Comparison of ENCODE assay signal across 8 cellular contexts in genomic region chr9:134381671-134382505, GRCh38. TPM values are rescaled to one million over a fixed set of nuclear protein-coding genes. Genes with fewer than 3 reads are reported as not detected.
DNase-seq lines count a peak whose midpoint lies in the region; ATAC-seq and TF ChIP-seq lines count a peak whose summit lies in the region.

No MANE protein-coding gene starts in this region.

- H3K36me3 Mint-ChIP-seq in natural killer cell treated with Interleukin-12 subunit alpha and Interleukin-12 subunit beta and Interleukin-15 and Interleukin-18, amount 100 ng/mL, for 72 hours, result no peaks in the 10 kb centered on the region

- POLR2A ChIA-PET in PC-9 (lab: Charles Lee; ENCODE audit: unreplicated experiment), result interaction anchor here (0.6 kb wide), 1 partner anchor 53 kb away, joined by 4 read pairs; no protein-coding TSS in a partner anchor

- peaks cover 91% of the 10 kb centered on the region for H3K79me2 ChIP-seq in PC-9 (ENCODE audit: low read depth)

- CTCF ChIA-PET in PC-9 (lab: Charles Lee), result interaction anchor here (0.6 kb wide), 1 partner anchor 63 kb away, joined by 7 read pairs; no protein-coding TSS in a partner anchor

- no peaks in the 10 kb centered on the region for H3K27me3 Mint-ChIP-seq in natural killer cell treated with Interleukin-12 subunit alpha and Interleukin-12 subunit beta and Interleukin-15 and Interleukin-18, amount 100 ng/mL, for 72 hours

- H3K36me3 ChIP-seq in PC-9 (ENCODE audit: low read depth), result no peaks in the 10 kb centered on the region

- H3K4me3 Mint-ChIP-seq in natural killer cell treated with Interleukin-12 subunit alpha and Interleukin-12 subunit beta and Interleukin-15 and Interleukin-18, amount 100 ng/mL, for 72 hours, result peak overlapping the region; percentile 80

- no peaks in the 10 kb centered on the region for H3K9me2 ChIP-seq in PC-9 (ENCODE audit: insufficient read depth)

- peaks cover 5% of the 10 kb centered on the region; the same call in 1 of the 2 replicates for H4K20me1 ChIP-seq in PC-9 (ENCODE audit: insufficient read depth)

- H3K4me1 Mint-ChIP-seq in natural killer cell treated with Interleukin-12 subunit alpha and Interleukin-12 subunit beta and Interleukin-15 and Interleukin-18, amount 100 ng/mL, for 72 hours (ENCODE audit: low read depth in 2 of 2), result peaks cover 22 to 33% of the 10 kb centered on the region in 2 donors

- no peaks in the 10 kb centered on the region for H3K27me3 ChIP-seq in PC-9 (ENCODE audit: insufficient read depth, low read depth)

- H3K4me3 ChIP-seq in PC-9, result no peak overlapping the region

- peak; percentile 39 for TF ChIP-seq CTCF in GM10266 (IDR thresholded peaks at IDR 0.05; ENCODE audit: control insufficient read depth, insufficient read depth, low read depth, missing control alignments)
- peak; percentile 37; the same call in 1 of the 2 replicates for TF ChIP-seq CTCF in PC-9 (conservative IDR thresholded peaks at IDR 0.05)

- no peak overlapping the region for H3K4me2 ChIP-seq in PC-9

- H3K9me3 ChIP-seq in PC-9 (ENCODE audit: insufficient read depth, low read depth), result no peaks in the 10 kb centered on the region

- intact Hi-C loops in PC-9 (cut with micrococcal nuclease; ENCODE audit: unreplicated experiment), result no loop called here

- peak; percentile 76 to 78 for ATAC-seq in natural killer cell treated with Interleukin-12 subunit alpha and Interleukin-12 subunit beta and Interleukin-15 and Interleukin-18, amount 100 ng/mL, for 72 hours

- no peaks in the 10 kb centered on the region for H3K9me3 Mint-ChIP-seq in natural killer cell treated with Interleukin-12 subunit alpha and Interleukin-12 subunit beta and Interleukin-15 and Interleukin-18, amount 100 ng/mL, for 72 hours

- peaks cover 84% of the 10 kb centered on the region for H3K4me1 ChIP-seq in PC-9 (replicated peaks; ENCODE audit: insufficient read depth)

- BruUV-seq in PC-9 (replicated peaks; lab: Mats Ljungman, UMichigan), result no TSS peak

- no peak overlapping the region for H2AFZ ChIP-seq in PC-9

- DNase-seq in GM10266 (ENCODE audit: extremely low spot score), result peak; percentile 55
- no peak for DNase-seq in PC-9
- DNase-seq in central memory CD4-positive, alpha-beta T cell, result peak; percentile 45
- peak; percentile 77 for DNase-seq in natural killer cell treated with Interleukin-12 subunit alpha and Interleukin-12 subunit beta and Interleukin-15 and Interleukin-18, amount 100 ng/mL, for 72 hours (ENCODE audit: low spot score)
- no peak for DNase-seq in midbrain (lab: John Stamatoyannopoulos, UW)
- DNase-seq in NCI-H1092 (lab: John Stamatoyannopoulos, UW), result no peak
- no peak for DNase-seq in caudate nucleus (lab: John Stamatoyannopoulos, UW)
- no peak for DNase-seq in SW 1271 (lab: John Stamatoyannopoulos, UW)

- H3K27ac ChIP-seq in PC-9 (no peak overlapping the region), caudate nucleus (ENCODE audit: low read depth, low read length) (no peak overlapping the region)

- H3F3A ChIP-seq in PC-9 (ENCODE audit: insufficient read depth, low read depth), result peaks cover 34% of the 10 kb centered on the region

- H3K27ac Mint-ChIP-seq in natural killer cell treated with Interleukin-12 subunit alpha and Interleukin-12 subunit beta and Interleukin-15 and Interleukin-18, amount 100 ng/mL, for 72 hours, result peak overlapping the region; percentile 46 to 71

RNA-seq across cellular contexts. Expression of gene RXRA, which starts 55.6 kb away (rescaled TPM):
- total RNA-seq in PC-9 (2021), result 116 and 146 TPM in 2 replicates
- 1 to 10 TPM; 3.8 to 4.9 TPM for total RNA-seq in natural killer cell treated with Interleukin-12 subunit alpha and Interleukin-12 subunit beta and Interleukin-15 and Interleukin-18, amount 100 ng/mL, for 72 hours

Comparison
In these comparisons a context has a peak if more than half of its experiments do, and no peak if none do; other contexts are left out.
1. DNase-seq: peak in GM10266 (single experiment), central memory CD4-positive, alpha-beta T cell (single experiment) and natural killer cell treated with Interleukin-12 subunit alpha and Interleukin-12 subunit beta and Interleukin-15 and Interleukin-18, amount 100 ng/mL, for 72 hours (single experiment); none in PC-9 (0 of 2), midbrain (single experiment), NCI-H1092 (single experiment), caudate nucleus (0 of 61) and SW 1271 (0 of 2).
2. RNA of gene RXRA, which starts 55.6 kb away (total RNA-seq): 116 to 146 TPM in PC-9; 3.8 to 4.9 TPM in natural killer cell treated with Interleukin-12 subunit alpha and Interleukin-12 subunit beta and Interleukin-15 and Interleukin-18, amount 100 ng/mL, for 72 hours; every median in the first group is over 10 times any median in the second.